Comparison of ENCODE assay signal across 12 cellular contexts in the genomic region with DNA sequence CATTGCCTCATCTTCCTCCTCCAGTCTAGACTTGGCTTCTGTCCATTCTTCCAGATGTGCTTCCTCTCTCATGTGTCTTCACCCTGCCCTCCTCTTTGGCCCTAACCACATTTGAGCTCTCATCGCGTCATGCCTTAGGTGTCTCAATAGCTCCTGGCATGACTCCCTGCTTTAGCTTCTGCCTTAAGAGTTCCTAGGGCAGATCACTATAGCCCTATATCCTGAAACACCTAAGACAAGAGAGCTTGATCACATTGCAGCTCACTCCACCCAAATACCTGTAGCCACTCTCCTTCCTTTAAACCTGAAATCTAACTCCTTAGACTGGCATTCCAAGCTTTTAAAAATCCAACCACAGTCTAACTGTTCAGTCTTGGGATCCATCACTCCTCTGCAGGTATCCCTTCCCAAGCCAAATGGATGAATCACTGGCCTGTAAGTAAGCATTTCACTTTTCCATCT.
DNase-seq lines count a peak whose midpoint lies in the region; FAIRE-seq and TF ChIP-seq lines count a peak whose summit lies in the region.
"Had no signal": no experiment of that assay in that cellular context is flagged by ENCODE, and none has a peak within 500 bp of the region (broad histone marks: within the 10 kb centered on the region; RNA-seq: fewer than 3 reads in every experiment).

No MANE protein-coding gene starts in this region.

- in situ Hi-C loops in SK-MEL-5 (cut with HindIII; ENCODE audit: low pct_unique_long_range_greater_than_20kb, low sequenced_read_pairs): no loop called here

- no peak overlapping the region for H3K27ac ChIP-seq in kidney (ENCODE audit: low read depth in 2 of 2, low read length in 2 of 2)
- H3K27ac ChIP-seq: right lobe of liver had no signal

- DNase-seq in AG09319 (ENCODE audit: extremely low read depth, low read depth) (peak; percentile 81), HCEC 1CT (peak; percentile 98), SK-MEL-5 (ENCODE audit: low read depth, low spot score) (peak; percentile 17), foreskin fibroblast (peak; percentile 92 to 94), kidney (no peak)
- DNase-seq in effector CD4-positive, alpha-beta T cell: no peak
- no peak for DNase-seq in T-helper 2 cell treated with Interferon-gamma antibody and Interleukin-4, amounts not matched to agents 5 μg/mL and 100 μg/mL, for 36 hours (ENCODE audit: low spot score)
- DNase-seq in stimulated activated CD4-positive, alpha-beta T cell treated with anti-CD3 and anti-CD28 coated beads, Interleukin-4, amount 100 ng/mL, for 1 hour: no peak
- DNase-seq: KG1, NCI-H510A treated with DMSO at 0.1 percent for 48 hours, right lobe of liver had no signal

- H3K36me3 ChIP-seq in kidney (ENCODE audit: control insufficient read depth in 1 of 2, insufficient read depth in 2 of 2, low read length in 2 of 2): no peaks in the 10 kb centered on the region
- H3K36me3 ChIP-seq: right lobe of liver had no signal

- H3K4me1 Mint-ChIP-seq in T-helper 2 cell treated with Interferon-gamma antibody and Interleukin-4, amounts not matched to agents 5 μg/mL and 100 μg/mL, for 36 hours (ENCODE audit: low read depth): peaks cover 7% of the 10 kb centered on the region

- H3K4me1 ChIP-seq in kidney (ENCODE audit: control insufficient read depth in 1 of 2, insufficient read depth in 1 of 2, low read depth in 1 of 2, low read length in 2 of 2): no peaks in the 10 kb centered on the region
- H3K4me1 ChIP-seq: right lobe of liver had no signal

- no peak for FAIRE-seq in kidney (lab: Jason Lieb, UNC)

- H3K9me3 ChIP-seq in kidney (ENCODE audit: control insufficient read depth in 1 of 2, low read length in 2 of 2): no peaks in the 10 kb centered on the region
- H3K9me3 ChIP-seq: right lobe of liver had no signal

- H3K4me3 ChIP-seq in foreskin fibroblast (ENCODE audit: low read depth in 1 of 2, low read length in 2 of 2) (no peak overlapping the region), kidney (ENCODE audit: low read length in 2 of 2) (no peak overlapping the region)
- H3K4me3 ChIP-seq: right lobe of liver had no signal

- intact Hi-C loops in kidney (cut with DNase I): no loop called here

- no peaks in the 10 kb centered on the region for H3K36me3 Mint-ChIP-seq in T-helper 2 cell treated with Interferon-gamma antibody and Interleukin-4, amounts not matched to agents 5 μg/mL and 100 μg/mL, for 36 hours (ENCODE audit: low read depth)

- H3K27ac Mint-ChIP-seq in T-helper 2 cell treated with Interferon-gamma antibody and Interleukin-4, amounts not matched to agents 5 μg/mL and 100 μg/mL, for 36 hours: no peak overlapping the region
- H3K27ac Mint-ChIP-seq: activated T-helper 1 cell treated with anti-CD3 and anti-CD28 coated beads, Interleukin-12 subunit alpha, Interleukin-12 subunit beta, Interleukin-2, Interleukin-4 antibody, amounts not matched to agents 30 ng/mL and 10 ng/mL and 1 ng/mL, durations not matched to agents 14 hours and 24 hours and 36 hours had no signal

- H3K4me3 Mint-ChIP-seq in T-helper 2 cell treated with Interferon-gamma antibody and Interleukin-4, amounts not matched to agents 5 μg/mL and 100 μg/mL, for 36 hours: no peak overlapping the region
- H3K4me3 Mint-ChIP-seq: activated T-helper 1 cell treated with anti-CD3 and anti-CD28 coated beads, Interleukin-12 subunit alpha, Interleukin-12 subunit beta, Interleukin-2, Interleukin-4 antibody, amounts not matched to agents 30 ng/mL and 10 ng/mL and 1 ng/mL, durations not matched to agents 14 hours and 24 hours and 36 hours had no signal

- no peaks in the 10 kb centered on the region for H3K9me3 Mint-ChIP-seq in T-helper 2 cell treated with Interferon-gamma antibody and Interleukin-4, amounts not matched to agents 5 μg/mL and 100 μg/mL, for 36 hours
- H3K9me3 Mint-ChIP-seq: activated T-helper 1 cell treated with anti-CD3 and anti-CD28 coated beads, Interleukin-12 subunit alpha, Interleukin-12 subunit beta, Interleukin-2, Interleukin-4 antibody, amounts not matched to agents 30 ng/mL and 10 ng/mL and 1 ng/mL, durations not matched to agents 14 hours and 24 hours and 36 hours had no signal

- no peaks in the 10 kb centered on the region for H3K27me3 Mint-ChIP-seq in T-helper 2 cell treated with Interferon-gamma antibody and Interleukin-4, amounts not matched to agents 5 μg/mL and 100 μg/mL, for 36 hours (ENCODE audit: low read depth)

- H3K9ac ChIP-seq in kidney (ENCODE audit: low read length in 2 of 2): no peak overlapping the region

- TF ChIP-seq CTCF in AG09319 (IDR thresholded peaks at IDR 0.05; ENCODE audit: low read depth, low read length) (no peak), foreskin fibroblast (IDR thresholded peaks at IDR 0.05; ENCODE audit: low read depth, low read length) (no peak), kidney (IDR thresholded peaks at IDR 0.05; ENCODE audit: borderline replicate concordance, extremely low read depth, insufficient read depth) (no peak)

Comparison
In these comparisons a context has a peak if more than half of its experiments do, and no peak if none do; other contexts are left out.
1. DNase-seq: peak in AG09319 (single experiment), HCEC 1CT (single experiment), SK-MEL-5 (single experiment) and foreskin fibroblast (2 of 2); none in effector CD4-positive, alpha-beta T cell (single experiment), T-helper 2 cell treated with Interferon-gamma antibody and Interleukin-4, amounts not matched to agents 5 μg/mL and 100 μg/mL, for 36 hours (single experiment), stimulated activated CD4-positive, alpha-beta T cell treated with anti-CD3 and anti-CD28 coated beads, Interleukin-4, amount 100 ng/mL, for 1 hour (single experiment) and kidney (single experiment).